30 cellular contexts compared by ENCODE assay signal in the genomic region with DNA sequence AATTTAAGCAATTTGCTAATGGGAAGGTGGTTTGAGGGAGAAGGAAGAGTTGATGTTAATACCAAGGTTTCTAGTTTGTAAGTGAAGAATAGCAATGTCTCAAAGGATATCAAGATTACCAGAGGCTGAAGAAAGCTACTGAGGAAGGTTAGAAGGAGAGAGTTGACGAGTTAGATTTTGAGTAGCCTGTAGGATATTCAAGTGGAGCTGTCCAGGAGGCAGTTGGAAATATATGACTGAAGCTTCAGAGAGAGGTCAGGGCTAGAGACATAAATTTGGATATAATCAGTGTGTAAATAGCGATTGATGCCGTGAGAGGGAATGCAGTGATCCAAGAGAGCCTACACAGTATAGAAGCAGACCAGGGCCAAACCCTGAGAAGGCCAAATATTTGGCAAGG. TPM values are rescaled to one million over a fixed set of nuclear protein-coding genes. Genes with fewer than 3 reads are reported as not detected.
"Had no signal": no experiment of that assay in that cellular context is flagged by ENCODE, and none has a peak within 500 bp of the region (broad histone marks: within the 10 kb centered on the region; RNA-seq: fewer than 3 reads in every experiment).

No MANE protein-coding gene starts in this region.

- ATAC-seq: activated T-helper 17 cell treated with anti-CD3 and anti-CD28 coated beads, Interleukin-2, amount 50 U/mL, for 72 hours had no signal

- H3K36me3 ChIP-seq: breast epithelium, Peyer's patch, SJCRH30 had no signal

- H3K4me1 Mint-ChIP-seq: activated B cell treated with CpG ODN at 0.5 μM for 24 hours; activated CD4-positive, alpha-beta T cell treated with anti-CD3 and anti-CD28 coated beads, Interleukin-2, amount 10 ng/mL, durations not matched to agents 7 days and 5 days; activated T-helper 17 cell treated with anti-CD3 and anti-CD28 coated beads, Interleukin-2, amount 50 U/mL, for 72 hours had no signal

- H3K36me3 Mint-ChIP-seq: activated CD4-positive, alpha-beta memory T cell treated with anti-CD3 and anti-CD28 coated beads for 36 hours; activated naive CD8-positive, alpha-beta T cell had no signal

- H3K27me3 Mint-ChIP-seq: activated CD4-positive, alpha-beta memory T cell treated with anti-CD3 and anti-CD28 coated beads for 36 hours; activated naive CD8-positive, alpha-beta T cell; activated T-helper 17 cell treated with anti-CD3 and anti-CD28 coated beads, Interleukin-2, amount 50 U/mL, for 72 hours had no signal

- H3K4me3 ChIP-seq: breast epithelium, Peyer's patch, SJCRH30 had no signal

- H3K27ac Mint-ChIP-seq: activated B cell treated with CpG ODN at 0.5 μM for 24 hours; activated CD4-positive, alpha-beta memory T cell treated with anti-CD3 and anti-CD28 coated beads for 36 hours; activated CD4-positive, alpha-beta T cell treated with anti-CD3 and anti-CD28 coated beads, Interleukin-2, amount 10 ng/mL, durations not matched to agents 7 days and 5 days; activated naive CD4-positive, alpha-beta T cell treated with anti-CD3 and anti-CD28 coated beads for 36 hours; activated naive CD8-positive, alpha-beta T cell; activated T-helper 17 cell treated with anti-CD3 and anti-CD28 coated beads, Interleukin-2, amount 50 U/mL, for 72 hours had no signal

- FAIRE-seq: TTC549 had no signal

- H3K27ac ChIP-seq: Peyer's patch, RWPE1, SJCRH30 had no signal

- H3K9me3 ChIP-seq: breast epithelium, Peyer's patch, SJCRH30 had no signal

- H3K9me3 Mint-ChIP-seq: activated B cell treated with CpG ODN at 0.5 μM for 24 hours; activated CD4-positive, alpha-beta memory T cell treated with anti-CD3 and anti-CD28 coated beads for 36 hours; activated CD4-positive, alpha-beta T cell treated with anti-CD3 and anti-CD28 coated beads, Interleukin-2, amount 10 ng/mL, durations not matched to agents 7 days and 5 days; activated naive CD4-positive, alpha-beta T cell treated with anti-CD3 and anti-CD28 coated beads for 36 hours; activated T-helper 17 cell treated with anti-CD3 and anti-CD28 coated beads, Interleukin-2, amount 50 U/mL, for 72 hours had no signal

- DNase-seq: activated B cell treated with CpG ODN at 0.5 μM for 24 hours; activated CD4-positive, alpha-beta memory T cell treated with anti-CD3 and anti-CD28 coated beads for 36 hours; activated CD4-positive, alpha-beta T cell treated with anti-CD3 and anti-CD28 coated beads, Interleukin-2, amount 10 ng/mL, durations not matched to agents 7 days and 5 days; activated gamma-delta T cell; activated naive CD4-positive, alpha-beta T cell treated with anti-CD3 and anti-CD28 coated beads for 36 hours; activated T-cell treated with anti-CD3 and anti-CD28 coated beads for 4 hours; activated T-cell treated with anti-CD3 and anti-CD28 coated beads, Interleukin-2, amount 50 U/mL, for 48 hours; caudate nucleus; KBM-7; NCI-H1417; NCI-H1694; NCI-H2029; NCI-H2107; NCI-H2171 treated with DMSO at 0.1 percent for 48 hours; NCI-H345; NCI-H510A; NCI-H526 treated with DMSO at 0.1 percent for 48 hours; NK-92 treated with Interleukin-12 subunit alpha and Interleukin-12 subunit beta, amount 100 ng/mL, for 24 hours; OCI-M1; Peyer's patch; Right ventricle myocardium superior; SJCRH30; T-helper 2 cell; T1000 had no signal

- H3K4me3 Mint-ChIP-seq: activated B cell treated with CpG ODN at 0.5 μM for 24 hours; activated CD4-positive, alpha-beta memory T cell treated with anti-CD3 and anti-CD28 coated beads for 36 hours; activated CD4-positive, alpha-beta T cell treated with anti-CD3 and anti-CD28 coated beads, Interleukin-2, amount 10 ng/mL, durations not matched to agents 7 days and 5 days; activated naive CD4-positive, alpha-beta T cell treated with anti-CD3 and anti-CD28 coated beads for 36 hours; activated naive CD8-positive, alpha-beta T cell; activated T-helper 17 cell treated with anti-CD3 and anti-CD28 coated beads, Interleukin-2, amount 50 U/mL, for 72 hours had no signal

RNA-seq across cellular contexts. Expression of a gene that starts 48.4 kb away (rescaled TPM):
- total RNA-seq: activated B cell treated with CpG ODN at 0.5 μM for 24 hours; activated CD8-positive, alpha-beta memory T cell treated with anti-CD3 and anti-CD28 coated beads for 36 hours had no signal
